In genomic region chr21:44497641-44498243, GRCh38 we compare ENCODE assay signal across 16 cellular contexts. TPM values are rescaled to one million over a fixed set of nuclear protein-coding genes. Genes with fewer than 3 reads are reported as not detected.
A peak's percentile ranks its signal among the peaks of the same experiment; 100 is the strongest.
DNase-seq lines count a peak whose midpoint lies in the region; ATAC-seq and TF ChIP-seq lines count a peak whose summit lies in the region.
"Had no signal": no experiment of that assay in that cellular context is flagged by ENCODE, and none has a peak within 500 bp of the region (broad histone marks: within the 10 kb centered on the region; RNA-seq: fewer than 3 reads in every experiment).

No MANE protein-coding gene starts in this region.

- H3K4me1 Mint-ChIP-seq in HFFc6 (ENCODE audit: low read depth): no peaks in the 10 kb centered on the region
- H3K4me1 Mint-ChIP-seq in stimulated activated memory B cell treated with anti-CD40 and anti-IgM and Interleukin-4, amounts not matched to agents 10 μg/mL and 1 μg/mL and 100 μg/mL, for 72 hours: peaks cover 8% of the 10 kb centered on the region

- no peak overlapping the region for H2AFZ ChIP-seq in hepatocyte

- no peak overlapping the region for H3K4me3 Mint-ChIP-seq in HFFc6
- no peak overlapping the region for H3K4me3 Mint-ChIP-seq in stimulated activated memory B cell treated with anti-CD40 and anti-IgM and Interleukin-4, amounts not matched to agents 10 μg/mL and 1 μg/mL and 100 μg/mL, for 72 hours
- H3K4me3 Mint-ChIP-seq: activated naive CD4-positive, alpha-beta T cell treated with anti-CD3 and anti-CD28 coated beads, Interleukin-2, amount 50 U/mL, for 24 hours; T-helper 1 cell treated with Interleukin-12 subunit alpha and Interleukin-12 subunit beta and Interleukin-4 antibody, amounts not matched to agents 30 μg/mL and 1 μg/mL, for 36 hours had no signal

- no peaks in the 10 kb centered on the region for H3K79me2 ChIP-seq in hepatocyte

- peaks cover 12% of the 10 kb centered on the region for H3K36me3 Mint-ChIP-seq in HFFc6 (ENCODE audit: low read depth)
- no peaks in the 10 kb centered on the region for H3K36me3 Mint-ChIP-seq in stimulated activated memory B cell treated with anti-CD40 and anti-IgM and Interleukin-4, amounts not matched to agents 10 μg/mL and 1 μg/mL and 100 μg/mL, for 72 hours

- H3K27me3 Mint-ChIP-seq in HFFc6 (ENCODE audit: insufficient read depth): peaks cover 32% of the 10 kb centered on the region
- peaks cover 45% of the 10 kb centered on the region for H3K27me3 Mint-ChIP-seq in stimulated activated memory B cell treated with anti-CD40 and anti-IgM and Interleukin-4, amounts not matched to agents 10 μg/mL and 1 μg/mL and 100 μg/mL, for 72 hours
- H3K27me3 Mint-ChIP-seq: activated naive CD4-positive, alpha-beta T cell treated with anti-CD3 and anti-CD28 coated beads, Interleukin-2, amount 50 U/mL, for 24 hours had no signal

- 59 to 64% (median 61%) methylated on average over 6 of the region's 6 CpGs for WGBS in heart left ventricle, 4 donors
- 62% methylated on average over 6 of the region's 6 CpGs for whole genome bisulfite sequencing in hepatocyte (ENCODE audit: low lambda C conversion rate, missing lambda C conversion rate)

- DNase-seq in Right ventricle myocardium superior (no peak), heart left ventricle (no peak), NCI-H748 treated with DMSO at 0.1 percent for 48 hours (lab: John Stamatoyannopoulos, UW) (peak; percentile 63), hepatocyte (ENCODE audit: low spot score) (peak; percentile 51), vagina (ENCODE audit: extremely low spot score in 2 of 2) (no peak), NCI-H446 (lab: John Stamatoyannopoulos, UW) (no peak), HFFc6 (no peak)
- DNase-seq: activated CD4-positive, alpha-beta T cell treated with anti-CD3 and anti-CD28 coated beads, Interleukin-2, amount 50 U/mL, for 48 hours; colonic mucosa; EL; Kasumi-1; kidney glomerular epithelial cell had no signal

- intact Hi-C loops in Right ventricle myocardium superior (cut with DNase I) (no loop called here), heart left ventricle (cut with DNase I) (no loop called here), vagina (cut with DNase I) (no loop called here)

- H3K9me2 ChIP-seq in hepatocyte (replicated peaks; ENCODE audit: insufficient read depth): no peaks in the 10 kb centered on the region

- TF ChIP-seq CTCF in heart left ventricle (IDR thresholded peaks at IDR 0.05) (no peak), hepatocyte (IDR thresholded peaks at IDR 0.05; ENCODE audit: poor library complexity) (no peak), vagina (IDR thresholded peaks at IDR 0.05) (no peak), HFFc6 (IDR thresholded peaks at IDR 0.05) (no peak)

- H3K27me3 ChIP-seq in heart left ventricle: peaks cover 0 to 25% (median 0%) of the 10 kb centered on the region in 9 donors
- no peaks in the 10 kb centered on the region for H3K27me3 ChIP-seq in hepatocyte
- H3K27me3 ChIP-seq in vagina: no peaks in the 10 kb centered on the region
- H3K27me3 ChIP-seq: colonic mucosa had no signal

- peaks cover 0 to 34% (median 9%) of the 10 kb centered on the region in 12 donors for H3K4me1 ChIP-seq in heart left ventricle
- no peaks in the 10 kb centered on the region for H3K4me1 ChIP-seq in hepatocyte (ENCODE audit: insufficient read depth)
- H3K4me1 ChIP-seq in vagina: no peaks in the 10 kb centered on the region
- H3K4me1 ChIP-seq: colonic mucosa had no signal

- peaks cover 0 to 12% (median 4%) of the 10 kb centered on the region in 12 donors for H3K9me3 ChIP-seq in heart left ventricle
- H3K9me3 ChIP-seq in hepatocyte (ENCODE audit: low read depth): no peaks in the 10 kb centered on the region
- no peaks in the 10 kb centered on the region for H3K9me3 ChIP-seq in vagina
- H3K9me3 ChIP-seq: colonic mucosa had no signal

- H3K4me3 ChIP-seq in heart left ventricle: no peak overlapping the region
- H3K4me3 ChIP-seq in hepatocyte: no peak overlapping the region
- H3K4me3 ChIP-seq in vagina: no peak overlapping the region
- H3K4me3 ChIP-seq: colonic mucosa had no signal

- no peaks in the 10 kb centered on the region for H3K36me3 ChIP-seq in heart left ventricle
- H3K36me3 ChIP-seq in hepatocyte (replicated peaks; ENCODE audit: insufficient read depth, low read depth): no peaks in the 10 kb centered on the region
- no peaks in the 10 kb centered on the region for H3K36me3 ChIP-seq in vagina
- H3K36me3 ChIP-seq: colonic mucosa had no signal

- no peaks in the 10 kb centered on the region for H4K20me1 ChIP-seq in hepatocyte (ENCODE audit: insufficient read depth, poor library complexity, severe bottlenecking)

- H3K27ac Mint-ChIP-seq in HFFc6: no peak overlapping the region
- no peak overlapping the region for H3K27ac Mint-ChIP-seq in stimulated activated memory B cell treated with anti-CD40 and anti-IgM and Interleukin-4, amounts not matched to agents 10 μg/mL and 1 μg/mL and 100 μg/mL, for 72 hours
- H3K27ac Mint-ChIP-seq: activated naive CD4-positive, alpha-beta T cell treated with anti-CD3 and anti-CD28 coated beads, Interleukin-2, amount 50 U/mL, for 24 hours; T-helper 1 cell treated with Interleukin-12 subunit alpha and Interleukin-12 subunit beta and Interleukin-4 antibody, amounts not matched to agents 30 μg/mL and 1 μg/mL, for 36 hours had no signal

- H3K27ac ChIP-seq in heart left ventricle (peak overlapping the region in 2 of 12 donors; percentile 16 to 19), hepatocyte (no peak overlapping the region), vagina (peak overlapping the region; percentile 28)
- H3K27ac ChIP-seq: colonic mucosa had no signal

- TF ChIP-seq POLR2A in heart left ventricle (IDR thresholded peaks at IDR 0.05) (no peak), vagina (IDR thresholded peaks at IDR 0.05) (no peak)

- ATAC-seq in Right ventricle myocardium superior (ENCODE audit: poor library complexity) (peak; percentile 38), heart left ventricle (no peak)
- ATAC-seq in stimulated activated memory B cell treated with anti-CD40 and anti-IgM and Interleukin-4, amounts not matched to agents 10 μg/mL and 1 μg/mL and 100 μg/mL, for 72 hours: no peak

- H3K4me2 ChIP-seq in hepatocyte: peak overlapping the region; percentile 16

- peaks cover 23% of the 10 kb centered on the region for H3K9me3 Mint-ChIP-seq in HFFc6
- peaks cover 5% of the 10 kb centered on the region for H3K9me3 Mint-ChIP-seq in stimulated activated memory B cell treated with anti-CD40 and anti-IgM and Interleukin-4, amounts not matched to agents 10 μg/mL and 1 μg/mL and 100 μg/mL, for 72 hours
- H3K9me3 Mint-ChIP-seq: activated naive CD4-positive, alpha-beta T cell treated with anti-CD3 and anti-CD28 coated beads, Interleukin-2, amount 50 U/mL, for 24 hours had no signal

RNA-seq across cellular contexts. Expression of gene KRTAP10-1, which starts 42.3 kb away (rescaled TPM):
- total RNA-seq in Right ventricle myocardium superior: not detected
- not detected for total RNA-seq in heart left ventricle
- polyA plus RNA-seq in heart left ventricle: not detected
- total RNA-seq in hepatocyte: not detected in 2 replicates
- not detected in 2 replicates for polyA plus RNA-seq in hepatocyte
- total RNA-seq in vagina: not detected
- not detected for total RNA-seq in HFFc6 (2021; fragmentation: NEBNext Ultra II Directional; extraction: Animal tissue kit (Norgen Biotek cat#: 25700))
- total RNA-seq: colonic mucosa had no signal
- polyA plus RNA-seq: AG04450 had no signal

RNA-seq across cellular contexts. Expression of gene LRRC3, which starts 42.4 kb away (rescaled TPM):
- total RNA-seq in Right ventricle myocardium superior (2.7 TPM), heart left ventricle (1 to 10 TPM; 1.7 to 5.3 (median 2.3) TPM), hepatocyte (7.3 and 7.8 TPM in 2 replicates), vagina (2.5 TPM)
- polyA plus RNA-seq in heart left ventricle (1 to 10 TPM; 1.4 to 5.8 TPM), hepatocyte (5.6 and 7.2 TPM in 2 replicates)
- not detected for total RNA-seq in HFFc6 (2021; fragmentation: NEBNext Ultra II Directional; extraction: Animal tissue kit (Norgen Biotek cat#: 25700))

RNA-seq across cellular contexts. Expression of gene KRTAP10-2, which starts 53.6 kb away (rescaled TPM):
- total RNA-seq in Right ventricle myocardium superior (not detected), heart left ventricle (not detected), hepatocyte (not detected in 2 replicates), vagina (not detected)
- polyA plus RNA-seq in heart left ventricle (not detected), hepatocyte (not detected in 2 replicates)
- not detected for total RNA-seq in HFFc6 (2021; fragmentation: NEBNext Ultra II Directional; extraction: Animal tissue kit (Norgen Biotek cat#: 25700))
- total RNA-seq: colonic mucosa had no signal
- polyA plus RNA-seq: AG04450 had no signal

Comparison
In these comparisons a context has a peak if more than half of its experiments do, and no peak if none do; other contexts are left out.
1. DNase-seq: peak in NCI-H748 treated with DMSO at 0.1 percent for 48 hours (single experiment) and hepatocyte (single experiment); none in Right ventricle myocardium superior (single experiment), heart left ventricle (0 of 5), vagina (0 of 2), NCI-H446 (0 of 2) and HFFc6 (single experiment).